ENCODE assay signal across 8 cellular contexts in genomic region chr5:137753227-137753985, GRCh38. TPM values are rescaled to one million over a fixed set of nuclear protein-coding genes. Genes with fewer than 3 reads are reported as not detected.
DNase-seq lines count a peak whose midpoint lies in the region; ATAC-seq, FAIRE-seq and TF ChIP-seq lines count a peak whose summit lies in the region.

No MANE protein-coding gene starts in this region.

- peak; percentile 42 for FAIRE-seq in GM12892 (lab: Jason Lieb, UNC)
- no peak for FAIRE-seq in keratinocyte (lab: Jason Lieb, UNC)

- H3K4me3 ChIP-seq in keratinocyte (ENCODE audit: control insufficient read depth in 2 of 3, extremely low read depth in 1 of 3, insufficient read depth in 2 of 3, low read depth in 1 of 3, low read length in 3 of 3): peak overlapping the region; percentile 63 to 96 (median 95)

- H3K4me3 Mint-ChIP-seq in MCF 10A (ENCODE audit: unreplicated experiment): peak overlapping the region; percentile 87

- peak overlapping the region; percentile 99 for H3K9ac ChIP-seq in keratinocyte (ENCODE audit: control insufficient read depth, extremely low read depth, insufficient read depth, low read length)

- CTCF ChIA-PET in MCF 10A (lab: Yijun Ruan, JAX): interaction anchor here (0.6 to 2.2 kb wide), 23 partner anchors 9 to 424 kb away, joined by 3 to 31 read pairs (median 4); no protein-coding TSS in a partner anchor

- TF ChIP-seq CTCF in MCF 10A (IDR thresholded peaks at IDR 0.05; ENCODE audit: unreplicated experiment): no peak
- TF ChIP-seq CTCF in keratinocyte (optimal IDR thresholded peaks at IDR 0.05 in 1 of 3, IDR thresholded peaks at IDR 0.05 in 1 of 3, conservative IDR thresholded peaks at IDR 0.05 in 1 of 3; ENCODE audit: extremely low read depth in 1 of 3, insufficient read depth in 2 of 3, low read length in 3 of 3): no peak

- peaks cover 41% of the 10 kb centered on the region for H3K79me2 ChIP-seq in keratinocyte (ENCODE audit: control insufficient read depth, insufficient read depth, low read length)

- H3K36me3 ChIP-seq in keratinocyte (ENCODE audit: control insufficient read depth in 2 of 2, extremely low read depth in 1 of 2, insufficient read depth in 2 of 2, low read length in 2 of 2): peaks cover 0 to 13% of the 10 kb centered on the region in 2 experiments

- peaks cover 20% of the 10 kb centered on the region for H3K4me1 Mint-ChIP-seq in MCF 10A (ENCODE audit: insufficient read depth, unreplicated experiment)

- no peaks in the 10 kb centered on the region for H3K9me3 ChIP-seq in keratinocyte (ENCODE audit: control insufficient read depth, low read depth, low read length)

- peak; percentile 0 for ATAC-seq in HG02938 (IDR thresholded peaks at IDR 0.05; ENCODE audit: unreplicated experiment)

- H3K36me3 Mint-ChIP-seq in MCF 10A (ENCODE audit: insufficient read depth, unreplicated experiment): peaks cover 39% of the 10 kb centered on the region

- peak overlapping the region; percentile 99 for H3K27ac Mint-ChIP-seq in MCF 10A (ENCODE audit: low read depth, unreplicated experiment)

- intact Hi-C loops in MCF 10A (cut with micrococcal nuclease): loop anchor here (5.0 kb wide), 2 partner anchors 279 to 584 kb away; partner anchors contain the start of genes FAM13B and FAM53C

- dilution Hi-C loops in keratinocyte (cut with MboI; ENCODE audit: extremely low pct_ligation_motif_present, low sequenced_read_pairs): no loop called here

- H3K9me1 ChIP-seq in keratinocyte (ENCODE audit: control insufficient read depth, extremely low read depth, insufficient read depth, low read length): no peaks in the 10 kb centered on the region

- DNase-seq in GM12892 (ENCODE audit: insufficient read length): peak; percentile 19
- DNase-seq in T-helper 9 cell: peak; percentile 42
- DNase-seq in MCF 10A (ENCODE audit: unreplicated experiment): no peak
- DNase-seq in keratinocyte (ENCODE audit: low read depth, low spot score): no peak
- peak; percentile 14 to 29 for DNase-seq in stimulated activated CD4-positive, alpha-beta T cell treated with anti-CD3 and anti-CD28 coated beads, Interleukin-15, amount 100 ng/mL, for 1 hour (ENCODE audit: low read depth in 1 of 2, low spot score in 1 of 2)
- no peak for DNase-seq in NK-92 (lab: John Stamatoyannopoulos, UW; ENCODE audit: unreplicated experiment)
- DNase-seq in NCI-H146 treated with DMSO at 0.1 percent for 48 hours (lab: John Stamatoyannopoulos, UW; ENCODE audit: unreplicated experiment): no peak

- no peak for TF ChIP-seq POLR2A in GM12892 (IDR thresholded peaks at IDR 0.05; ENCODE audit: low read depth, low read length)

- no peaks in the 10 kb centered on the region for H3K9me3 Mint-ChIP-seq in MCF 10A (ENCODE audit: unreplicated experiment)

- H3K4me2 ChIP-seq in keratinocyte (ENCODE audit: control insufficient read depth, extremely low read depth, insufficient read depth, low read depth, low read length): peak overlapping the region; percentile 96

- peak overlapping the region; percentile 99 for H3K27ac ChIP-seq in keratinocyte (ENCODE audit: control insufficient read depth, insufficient read depth, low read length)

- H3K27me3 Mint-ChIP-seq in MCF 10A (ENCODE audit: insufficient read depth, unreplicated experiment): no peaks in the 10 kb centered on the region

- H4K20me1 ChIP-seq in keratinocyte (ENCODE audit: control insufficient read depth, extremely low read depth, insufficient read depth, low read length): peaks cover 13% of the 10 kb centered on the region

- H3K4me1 ChIP-seq in keratinocyte (ENCODE audit: control insufficient read depth, extremely low read depth, insufficient read depth, low read length): peaks cover 8% of the 10 kb centered on the region

- H2AFZ ChIP-seq in keratinocyte (ENCODE audit: control insufficient read depth, low read length): peak overlapping the region; percentile 67

- TSS peak; percentile 74 for BruUV-seq in MCF 10A (replicated peaks; lab: Mats Ljungman, UMichigan)

- POLR2A ChIA-PET in MCF 10A (lab: Yijun Ruan, JAX): interaction anchor here (0.6 to 4.3 kb wide), 27 partner anchors 9 to 1803 kb away, joined by 3 to 53 read pairs (median 4); partner anchors contain the start of genes BRD8, FAM13B and NME5

- H3K27me3 ChIP-seq in keratinocyte (ENCODE audit: control insufficient read depth, extremely low read depth, insufficient read depth, low read length): no peaks in the 10 kb centered on the region

RNA-seq across cellular contexts. Expression of gene HNRNPA0, which starts 0.8 kb away (rescaled TPM):
- polyA plus RNA-seq in GM12892 (2012; ENCODE audit: missing spikeins): 18.2 TPM
- 30.8 and 31.8 TPM in 2 replicates for total RNA-seq in MCF 10A (2022)
- 8.4 to 11.6 TPM (median 11.4 TPM) in 3 replicates for polyA plus RNA-seq in keratinocyte
- polyA plus RNA-seq in keratinocyte (2011; ENCODE audit: low read depth): 5.8 TPM
- 6.0 and 6.7 TPM in 2 replicates for polyA plus RNA-seq in keratinocyte (2011; cell fraction: cytosol; rRNA removed)
- polyA plus RNA-seq in keratinocyte (2011; cell fraction: nucleus; rRNA removed): 7.3 TPM in 2 replicates
- 12.5 and 21.3 TPM in 2 replicates for polyA plus RNA-seq in keratinocyte (2012; ENCODE audit: low replicate concordance)
- 3.9 to 5.0 TPM (median 4.8 TPM) in 3 replicates for polyA minus RNA-seq in keratinocyte
- polyA minus RNA-seq in keratinocyte (2011; cell fraction: cytosol; rRNA and poly(A)+ RNA removed): 23.2 TPM
- polyA minus RNA-seq in keratinocyte (2011; cell fraction: nucleus; rRNA and poly(A)+ RNA removed): 4.3 and 7.1 TPM in 2 replicates

RNA-seq across cellular contexts. Expression of gene KLHL3, which starts 17.5 kb away (rescaled TPM):
- polyA plus RNA-seq in GM12892 (2012; ENCODE audit: missing spikeins): 5.7 TPM
- 0.27 and 0.49 TPM in 2 replicates for total RNA-seq in MCF 10A (2022)
- polyA plus RNA-seq in keratinocyte: 1.5 to 3.3 TPM (median 2.5 TPM) in 3 replicates
- polyA plus RNA-seq in keratinocyte (2011; ENCODE audit: low read depth): 0.10 TPM
- 0.66 and 0.70 TPM in 2 replicates for polyA plus RNA-seq in keratinocyte (2011; cell fraction: cytosol; rRNA removed)
- polyA plus RNA-seq in keratinocyte (2011; cell fraction: nucleus; rRNA removed): 6.9 and 8.7 TPM in 2 replicates
- polyA plus RNA-seq in keratinocyte (2012; ENCODE audit: low replicate concordance): 0.79 and 1.7 TPM in 2 replicates
- polyA minus RNA-seq in keratinocyte: 5.1 to 19.3 TPM (median 6.6 TPM) in 3 replicates
- 6.7 TPM for polyA minus RNA-seq in keratinocyte (2011; cell fraction: cytosol; rRNA and poly(A)+ RNA removed)
- 2.7 and 7.4 TPM in 2 replicates for polyA minus RNA-seq in keratinocyte (2011; cell fraction: nucleus; rRNA and poly(A)+ RNA removed)

Comparison
In these comparisons a context has a peak if more than half of its experiments do, and no peak if none do; other contexts are left out.
1. DNase-seq: peak in GM12892 (single experiment), T-helper 9 cell (single experiment) and stimulated activated CD4-positive, alpha-beta T cell treated with anti-CD3 and anti-CD28 coated beads, Interleukin-15, amount 100 ng/mL, for 1 hour (2 of 2); none in MCF 10A (single experiment), keratinocyte (single experiment), NK-92 (single experiment) and NCI-H146 treated with DMSO at 0.1 percent for 48 hours (single experiment).